ENCODE assay signal across 12 cellular contexts in genomic region chr4:26299254-26299882, GRCh38. TPM values are rescaled to one million over a fixed set of nuclear protein-coding genes. Genes with fewer than 3 reads are reported as not detected.
DNase-seq lines count a peak whose midpoint lies in the region; ATAC-seq and TF ChIP-seq lines count a peak whose summit lies in the region.
"Had no signal": no experiment of that assay in that cellular context is flagged by ENCODE, and none has a peak within 500 bp of the region (broad histone marks: within the 10 kb centered on the region; RNA-seq: fewer than 3 reads in every experiment).

No MANE protein-coding gene starts in this region.

- no peak for DNase-seq in CD4-positive, alpha-beta T cell
- no peak for DNase-seq in activated CD4-positive, alpha-beta memory T cell treated with anti-CD3 and anti-CD28 coated beads, Interleukin-2, amount 10 ng/mL, durations not matched to agents 7 days and 5 days
- DNase-seq in NCI-H146 treated with DMSO at 0.1 percent for 48 hours (lab: John Stamatoyannopoulos, UW; ENCODE audit: unreplicated experiment) (no peak), GDM1 (lab: John Stamatoyannopoulos, UW) (no peak), Right ventricle myocardium inferior (ENCODE audit: missing footprints) (no peak)
- DNase-seq: aorta, C1 segment of cervical spinal cord, mammary epithelial cell, NCI-H510A had no signal

- H3K36me3 Mint-ChIP-seq in CD4-positive, alpha-beta T cell (ENCODE audit: low read depth), result no peaks in the 10 kb centered on the region
- peaks cover 17% of the 10 kb centered on the region for H3K36me3 Mint-ChIP-seq in activated CD4-positive, alpha-beta memory T cell treated with anti-CD3 and anti-CD28 coated beads, Interleukin-2, amount 10 ng/mL, durations not matched to agents 7 days and 5 days (ENCODE audit: low read depth)

- H3K9me3 Mint-ChIP-seq in CD4-positive, alpha-beta T cell, result no peaks in the 10 kb centered on the region
- H3K9me3 Mint-ChIP-seq in activated CD4-positive, alpha-beta memory T cell treated with anti-CD3 and anti-CD28 coated beads, Interleukin-2, amount 10 ng/mL, durations not matched to agents 7 days and 5 days, result peaks cover 5% of the 10 kb centered on the region

- POLR2A ChIA-PET in CD4-positive, alpha-beta T cell (lab: Charles Lee), result interaction anchor here (0.9 kb wide), 1 partner anchor 20 kb away, joined by 3 read pairs; no protein-coding TSS in a partner anchor
- POLR2A ChIA-PET in activated CD4-positive, alpha-beta memory T cell treated with anti-CD3 and anti-CD28 coated beads, Interleukin-2, amount 10 ng/mL, durations not matched to agents 7 days and 5 days (lab: Charles Lee), result interaction anchor here (0.7 to 2.6 kb wide), 5 partner anchors 9 to 20 kb away, joined by 3 to 15 read pairs (median 4); no protein-coding TSS in a partner anchor

- no peak overlapping the region for H3K27ac Mint-ChIP-seq in CD4-positive, alpha-beta T cell
- peak overlapping the region; percentile 77 for H3K27ac Mint-ChIP-seq in activated CD4-positive, alpha-beta memory T cell treated with anti-CD3 and anti-CD28 coated beads, Interleukin-2, amount 10 ng/mL, durations not matched to agents 7 days and 5 days

- ATAC-seq in CD4-positive, alpha-beta T cell (ENCODE audit: poor library complexity), result no peak
- ATAC-seq in GM19035 (IDR thresholded peaks at IDR 0.05; ENCODE audit: unreplicated experiment) (peak; percentile 73), HG03095 (IDR thresholded peaks at IDR 0.05; ENCODE audit: unreplicated experiment) (peak; percentile 69), HG03565 (IDR thresholded peaks at IDR 0.05; ENCODE audit: unreplicated experiment) (no peak), Right ventricle myocardium inferior (no peak)

- H3K4me3 Mint-ChIP-seq in CD4-positive, alpha-beta T cell, result peak overlapping the region; percentile 58
- peak overlapping the region; percentile 65 for H3K4me3 Mint-ChIP-seq in activated CD4-positive, alpha-beta memory T cell treated with anti-CD3 and anti-CD28 coated beads, Interleukin-2, amount 10 ng/mL, durations not matched to agents 7 days and 5 days

- H3K27ac ChIP-seq in CD4-positive, alpha-beta T cell (ENCODE audit: low read depth, low read length), result no peak overlapping the region

- no peak for TF ChIP-seq CTCF in CD4-positive, alpha-beta T cell (IDR thresholded peaks at IDR 0.05)

- H3K27me3 Mint-ChIP-seq in CD4-positive, alpha-beta T cell, result no peaks in the 10 kb centered on the region
- no peaks in the 10 kb centered on the region for H3K27me3 Mint-ChIP-seq in activated CD4-positive, alpha-beta memory T cell treated with anti-CD3 and anti-CD28 coated beads, Interleukin-2, amount 10 ng/mL, durations not matched to agents 7 days and 5 days

- CTCF ChIA-PET in CD4-positive, alpha-beta T cell (lab: Charles Lee), result interaction anchor here (0.6 kb wide), 1 partner anchor 588 kb away, joined by 3 read pairs; no protein-coding TSS in a partner anchor
- CTCF ChIA-PET in activated CD4-positive, alpha-beta memory T cell treated with anti-CD3 and anti-CD28 coated beads, Interleukin-2, amount 10 ng/mL, durations not matched to agents 7 days and 5 days (lab: Charles Lee), result interaction anchor here (1.8 kb wide), 1 partner anchor 20 kb away, joined by 7 read pairs; no protein-coding TSS in a partner anchor

- H3K27me3 ChIP-seq in CD4-positive, alpha-beta T cell (ENCODE audit: control insufficient read depth, insufficient read depth, low read length), result no peaks in the 10 kb centered on the region

- no peaks in the 10 kb centered on the region for H3K4me1 Mint-ChIP-seq in CD4-positive, alpha-beta T cell (ENCODE audit: low read depth)
- peaks cover 36% of the 10 kb centered on the region for H3K4me1 Mint-ChIP-seq in activated CD4-positive, alpha-beta memory T cell treated with anti-CD3 and anti-CD28 coated beads, Interleukin-2, amount 10 ng/mL, durations not matched to agents 7 days and 5 days

- no peaks in the 10 kb centered on the region for H3K9me3 ChIP-seq in CD4-positive, alpha-beta T cell (ENCODE audit: control insufficient read depth, low read length)

- intact Hi-C loops in CD4-positive, alpha-beta T cell (cut with DNase I, micrococcal nuclease), result no loop called here
- intact Hi-C loops in Right ventricle myocardium inferior (cut with DNase I), result no loop called here

RNA-seq across cellular contexts. Expression of gene RBPJ, which starts 21.4 kb away (rescaled TPM):
- total RNA-seq in CD4-positive, alpha-beta T cell, result 10 to 100 TPM; 64.1 to 72.3 TPM
- total RNA-seq in activated CD4-positive, alpha-beta memory T cell treated with anti-CD3 and anti-CD28 coated beads, Interleukin-2, amount 10 ng/mL, durations not matched to agents 7 days and 5 days, result 100 to 1,000 TPM; 137 to 144 TPM
- total RNA-seq in Right ventricle myocardium inferior, result 42.1 TPM

Comparison
In these comparisons a context has a peak if more than half of its experiments do, and no peak if none do; other contexts are left out.
1. ATAC-seq: peak in GM19035 (single experiment) and HG03095 (single experiment); none in CD4-positive, alpha-beta T cell (single experiment), HG03565 (single experiment) and Right ventricle myocardium inferior (single experiment).